In genomic region chr11:20596629-20597129, GRCh38 we compare ENCODE assay signal across 19 cellular contexts. TPM values are rescaled to one million over a fixed set of nuclear protein-coding genes. Genes with fewer than 3 reads are reported as not detected.
DNase-seq lines count a peak whose midpoint lies in the region; ATAC-seq, FAIRE-seq and TF ChIP-seq lines count a peak whose summit lies in the region.
"Had no signal": no experiment of that assay in that cellular context is flagged by ENCODE, and none has a peak within 500 bp of the region (broad histone marks: within the 10 kb centered on the region; RNA-seq: fewer than 3 reads in every experiment).

No MANE protein-coding gene starts in this region.

- H3K27ac ChIP-seq in stomach = no peak overlapping the region
- H3K27ac ChIP-seq: ascending aorta, prostate gland had no signal

- no peak for TF ChIP-seq POLR2A in stomach (IDR thresholded peaks at IDR 0.05)

- no peak for TF ChIP-seq EP300 in stomach (IDR thresholded peaks at IDR 0.05)

- peak; percentile 11 for DNase-seq in stimulated activated CD4-positive, alpha-beta T cell treated with anti-CD3 and anti-CD28 coated beads, Interleukin-15, amount 100 ng/mL, for 24 hours
- DNase-seq in stimulated activated CD4-positive, alpha-beta T cell treated with anti-CD3 and anti-CD28 coated beads, Interleukin-12 subunit alpha, Interleukin-12 subunit beta, amount 100 ng/mL, for 4 hours = no peak
- DNase-seq in bronchial epithelial cell (ENCODE audit: low read depth) (peak; percentile 63), islet precursor cell (peak; percentile 71), NCI-H128 (lab: John Stamatoyannopoulos, UW; ENCODE audit: unreplicated experiment) (no peak), stomach (no peak)
- DNase-seq: activated T-cell treated with anti-CD3 and anti-CD28 coated beads, Interleukin-2, amount 50 U/mL, for 48 hours; DMS153; head of caudate nucleus; NCI-H1092 treated with DMSO at 0.1 percent for 48 hours; NCI-H69; stimulated activated CD4-positive, alpha-beta T cell treated with anti-CD3 and anti-CD28 coated beads, Interleukin-4, amount 100 ng/mL, for 24 hours; stimulated activated naive CD4-positive, alpha-beta T cell treated with Interleukin-2 at 50 U/mL for 16 hours had no signal

- peaks cover 0 to 10% (median 0%) of the 10 kb centered on the region in 4 donors for H3K9me3 ChIP-seq in stomach
- H3K9me3 ChIP-seq: ascending aorta, prostate gland had no signal

- H3K4me3 ChIP-seq in bronchial epithelial cell (ENCODE audit: low read depth, low read length) (peak overlapping the region; percentile 21), stomach (peak overlapping the region in 2 of 4 donors; percentile 2 to 15)
- H3K4me3 ChIP-seq: prostate gland had no signal

- ATAC-seq in GM21360 (IDR thresholded peaks at IDR 0.05; ENCODE audit: unreplicated experiment) = no peak
- ATAC-seq in HG02840 (IDR thresholded peaks at IDR 0.05; ENCODE audit: low FRiP score, unreplicated experiment) = no peak
- ATAC-seq: Right ventricle myocardium inferior had no signal

- TF ChIP-seq CTCF in bronchial epithelial cell (IDR thresholded peaks at IDR 0.05; ENCODE audit: insufficient read depth, low read length, severe bottlenecking) = no peak
- TF ChIP-seq CTCF in stomach (IDR thresholded peaks at IDR 0.05) = no peak

- WGBS in stomach, 5 donors = 3 to 4% (median 4%) methylated on average over 33 to 38 of the region's 38 CpGs

- FAIRE-seq in bronchial epithelial cell (lab: Jason Lieb, UNC) = no peak

- H3K27me3 ChIP-seq in bronchial epithelial cell (ENCODE audit: control insufficient read depth, insufficient read depth, low read length) (peaks cover 52% of the 10 kb centered on the region), stomach (peaks cover 21 to 88% (median 63%) of the 10 kb centered on the region in 3 donors)

- H3K36me3 ChIP-seq in bronchial epithelial cell (ENCODE audit: control insufficient read depth, insufficient read depth, low read length) (no peaks in the 10 kb centered on the region), stomach (no peaks in the 10 kb centered on the region)
- H3K36me3 ChIP-seq: ascending aorta, prostate gland had no signal

- peaks cover 0 to 26% (median 10%) of the 10 kb centered on the region in 4 donors for H3K4me1 ChIP-seq in stomach
- H3K4me1 ChIP-seq: ascending aorta, prostate gland had no signal

- intact Hi-C loops in stomach (cut with DNase I; ENCODE audit: low total_unique reads) = no loop called here

RNA-seq across cellular contexts. Expression of gene SLC6A5, which starts 2.7 kb away (rescaled TPM):
- total RNA-seq in bronchial epithelial cell (not detected in 2 replicates), stomach (not detected)
- polyA plus RNA-seq in stomach = not detected
- total RNA-seq: ascending aorta, mesothelial cell of epicardium, Right ventricle myocardium inferior had no signal

Comparison
In these comparisons a context has a peak if more than half of its experiments do, and no peak if none do; other contexts are left out.
1. DNase-seq: peak in stimulated activated CD4-positive, alpha-beta T cell treated with anti-CD3 and anti-CD28 coated beads, Interleukin-15, amount 100 ng/mL, for 24 hours (single experiment), bronchial epithelial cell (single experiment) and islet precursor cell (single experiment); none in stimulated activated CD4-positive, alpha-beta T cell treated with anti-CD3 and anti-CD28 coated beads, Interleukin-12 subunit alpha, Interleukin-12 subunit beta, amount 100 ng/mL, for 4 hours (single experiment), NCI-H128 (single experiment) and stomach (single experiment).